ENCODE assay signal across 16 cellular contexts in genomic region chr10:43261578-43261965, GRCh38.
"Had no signal": no experiment of that assay in that cellular context is flagged by ENCODE, and none has a peak within 500 bp of the region (broad histone marks: within the 10 kb centered on the region; RNA-seq: fewer than 3 reads in every experiment).

No MANE protein-coding gene starts in this region.

- H3K4me3 Mint-ChIP-seq: activated T-helper 17 cell treated with anti-CD3 and anti-CD28 coated beads, Interleukin-2, amount 50 U/mL, for 72 hours; natural killer cell treated with Interleukin-12 subunit alpha and Interleukin-12 subunit beta and Interleukin-15 and Interleukin-18, amount 100 ng/mL, for 72 hours; stimulated activated memory B cell treated with anti-CD40 and anti-IgM and Interleukin-4, amounts not matched to agents 10 μg/mL and 1 μg/mL and 100 μg/mL, for 72 hours; T-cell had no signal

- H3K27ac ChIP-seq: breast epithelium, heart left ventricle, left ventricle myocardium inferior, pancreas, thyroid gland, uterus had no signal

- H3K4me3 ChIP-seq: breast epithelium, heart left ventricle, left ventricle myocardium inferior, pancreas, thyroid gland, uterus had no signal

- H3K27me3 ChIP-seq: pancreas, thyroid gland, uterus had no signal

- H3K9me3 Mint-ChIP-seq: activated T-helper 17 cell treated with anti-CD3 and anti-CD28 coated beads, Interleukin-2, amount 50 U/mL, for 72 hours; natural killer cell treated with Interleukin-12 subunit alpha and Interleukin-12 subunit beta and Interleukin-15 and Interleukin-18, amount 100 ng/mL, for 72 hours; stimulated activated memory B cell treated with anti-CD40 and anti-IgM and Interleukin-4, amounts not matched to agents 10 μg/mL and 1 μg/mL and 100 μg/mL, for 72 hours; T-cell had no signal

- FAIRE-seq: frontal cortex, keratinocyte, pancreas had no signal

- H3K4me1 ChIP-seq: pancreas had no signal

- ATAC-seq: activated T-helper 17 cell treated with anti-CD3 and anti-CD28 coated beads, Interleukin-2, amount 50 U/mL, for 72 hours; heart left ventricle; natural killer cell treated with Interleukin-12 subunit alpha and Interleukin-12 subunit beta and Interleukin-15 and Interleukin-18, amount 100 ng/mL, for 72 hours; pancreas; stimulated activated memory B cell treated with anti-CD40 and anti-IgM and Interleukin-4, amounts not matched to agents 10 μg/mL and 1 μg/mL and 100 μg/mL, for 72 hours; T-cell had no signal

- H3K36me3 Mint-ChIP-seq: natural killer cell treated with Interleukin-12 subunit alpha and Interleukin-12 subunit beta and Interleukin-15 and Interleukin-18, amount 100 ng/mL, for 72 hours; stimulated activated memory B cell treated with anti-CD40 and anti-IgM and Interleukin-4, amounts not matched to agents 10 μg/mL and 1 μg/mL and 100 μg/mL, for 72 hours; T-cell had no signal

- H3K9me3 ChIP-seq: breast epithelium, heart left ventricle, left ventricle myocardium inferior, pancreas, thyroid gland, uterus had no signal

- H3K36me3 ChIP-seq: breast epithelium, heart left ventricle, left ventricle myocardium inferior, pancreas, thyroid gland, uterus had no signal

- H3K27ac Mint-ChIP-seq: natural killer cell treated with Interleukin-12 subunit alpha and Interleukin-12 subunit beta and Interleukin-15 and Interleukin-18, amount 100 ng/mL, for 72 hours; stimulated activated memory B cell treated with anti-CD40 and anti-IgM and Interleukin-4, amounts not matched to agents 10 μg/mL and 1 μg/mL and 100 μg/mL, for 72 hours; T-cell had no signal

- DNase-seq: activated CD4-positive, alpha-beta T cell treated with anti-CD3 and anti-CD28 coated beads, Interleukin-2, amount 50 U/mL, for 1 hour; activated naive CD4-positive, alpha-beta T cell treated with Interleukin-2 at 50 U/mL for 16 hours; dermis blood vessel endothelial cell; heart left ventricle; left ventricle myocardium inferior; T-helper 9 cell; thyroid gland; uterus had no signal
